ENCODE assay signal across 16 cellular contexts in the genomic region with DNA sequence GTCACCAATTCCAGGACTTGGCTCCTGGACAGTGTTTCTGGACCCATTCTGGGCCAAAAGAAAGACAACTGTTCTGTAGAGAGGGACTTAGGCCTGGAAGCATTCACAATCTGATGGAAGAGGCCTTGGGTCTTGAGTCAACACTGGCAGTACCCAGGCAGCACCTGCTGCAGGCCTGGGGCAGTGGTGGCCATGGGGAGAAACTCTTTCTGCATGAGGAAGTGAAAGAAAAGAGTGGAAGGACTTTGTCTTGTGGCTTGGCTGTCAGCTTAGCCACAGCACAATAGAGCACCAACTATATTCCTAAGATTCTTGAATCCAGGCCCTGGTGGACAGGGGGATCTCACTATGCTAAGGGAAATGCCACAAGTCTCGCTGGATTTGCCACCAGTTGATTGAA.
A peak's percentile ranks its signal among the peaks of the same experiment; 100 is the strongest.
DNase-seq lines count a peak whose midpoint lies in the region; ATAC-seq and TF ChIP-seq lines count a peak whose summit lies in the region.
"Had no signal": no experiment of that assay in that cellular context is flagged by ENCODE, and none has a peak within 500 bp of the region (broad histone marks: within the 10 kb centered on the region; RNA-seq: fewer than 3 reads in every experiment).

No MANE protein-coding gene starts in this region.

- ATAC-seq in GM18861 (IDR thresholded peaks at IDR 0.05; ENCODE audit: unreplicated experiment) (peak; percentile 86), GM21447 (IDR thresholded peaks at IDR 0.05; ENCODE audit: unreplicated experiment) (peak; percentile 67), HG03175 (IDR thresholded peaks at IDR 0.05; ENCODE audit: unreplicated experiment) (peak; percentile 78)

- H3K36me3 ChIP-seq in OCI-LY7 (ENCODE audit: insufficient read depth, low read length) = peaks cover 33% of the 10 kb centered on the region
- H3K36me3 ChIP-seq: right atrium auricular region had no signal

- no peak overlapping the region for H3K4me2 ChIP-seq in OCI-LY7 (ENCODE audit: low read length)

- no peaks in the 10 kb centered on the region for H3K4me1 ChIP-seq in OCI-LY7 (ENCODE audit: insufficient read depth, low read length, poor library complexity, severe bottlenecking)
- H3K4me1 ChIP-seq: right atrium auricular region had no signal

- no peak for TF ChIP-seq CTCF in OCI-LY7 (conservative IDR thresholded peaks at IDR 0.05; ENCODE audit: low read length)

- BruUV-seq in OCI-LY7 (replicated peaks; lab: Mats Ljungman, UMichigan) = no TSS peak

- no peaks in the 10 kb centered on the region for H3K79me2 ChIP-seq in OCI-LY7 (ENCODE audit: insufficient read depth, low read depth, low read length)

- CTCF ChIA-PET in OCI-LY7 (lab: Charles Lee; ENCODE audit: unreplicated experiment) = no interaction called here

- intact Hi-C loops in OCI-LY7 (cut with micrococcal nuclease; ENCODE audit: unreplicated experiment) = no loop called here

- no peak overlapping the region for H3K27ac ChIP-seq in OCI-LY7 (ENCODE audit: low read depth, low read length, poor library complexity, severe bottlenecking)
- H3K27ac ChIP-seq: HL-60, right atrium auricular region had no signal

- no peaks in the 10 kb centered on the region for H3K9me3 ChIP-seq in OCI-LY7 (ENCODE audit: low read length)
- H3K9me3 ChIP-seq: right atrium auricular region had no signal

- POLR2A ChIA-PET in OCI-LY7 (lab: Charles Lee) = no interaction called here

- H3K9me2 ChIP-seq in OCI-LY7 (ENCODE audit: insufficient read depth, low read length) = no peaks in the 10 kb centered on the region

- no peak overlapping the region for H3K4me3 ChIP-seq in OCI-LY7 (ENCODE audit: low read depth, low read length, poor library complexity, severe bottlenecking)
- H3K4me3 ChIP-seq: right atrium auricular region had no signal

- peak; percentile 2 for DNase-seq in OCI-LY7 (ENCODE audit: low spot score)
- no peak for DNase-seq in NCI-H1694 treated with DMSO at 0.1 percent for 48 hours (lab: John Stamatoyannopoulos, UW)
- DNase-seq in OCI-M1 (lab: John Stamatoyannopoulos, UW) = no peak
- DNase-seq in A172 (ENCODE audit: low spot score) = no peak
- DNase-seq in AG08395 (ENCODE audit: low spot score) = no peak
- DNase-seq: activated CD4-positive, alpha-beta memory T cell treated with anti-CD3 and anti-CD28 coated beads for 36 hours; AML-193; effector CD8-positive, alpha-beta T cell; GF-D8; NCI-H1092 treated with DMSO at 0.1 percent for 48 hours; stimulated activated CD4-positive, alpha-beta T cell treated with anti-CD3 and anti-CD28 coated beads, Interleukin-1b, Interleukin-23, amount 100 ng/mL, for 48 hours had no signal

- no peaks in the 10 kb centered on the region for H4K20me1 ChIP-seq in OCI-LY7 (ENCODE audit: insufficient read depth, low read length)

- no peak overlapping the region for H2AFZ ChIP-seq in OCI-LY7 (ENCODE audit: low read length)
